ENCODE assay signal across 10 cellular contexts in genomic region chr13:33153421-33154381, GRCh38.
DNase-seq lines count a peak whose midpoint lies in the region; ATAC-seq and TF ChIP-seq lines count a peak whose summit lies in the region.
"Had no signal": no experiment of that assay in that cellular context is flagged by ENCODE, and none has a peak within 500 bp of the region (broad histone marks: within the 10 kb centered on the region; RNA-seq: fewer than 3 reads in every experiment).

No MANE protein-coding gene starts in this region.

- peaks cover 0 to 38% (median 18%) of the 10 kb centered on the region in 9 donors for H3K36me3 ChIP-seq in heart left ventricle

- DNase-seq in EH (ENCODE audit: low read depth) (peak; percentile 64), astrocyte of the cerebellum (ENCODE audit: low read depth) (peak; percentile 8), heart left ventricle (peak; percentile 60 to 74 (median 71)), posterior vena cava (ENCODE audit: low spot score) (peak; percentile 85), omental fat pad (ENCODE audit: low spot score) (no peak)
- DNase-seq: NK-92 treated with Interleukin-12 subunit alpha and Interleukin-12 subunit beta, amount 100 ng/mL, for 24 hours had no signal

- no peak for TF ChIP-seq POLR2A in heart left ventricle (IDR thresholded peaks at IDR 0.05)

- TF ChIP-seq CTCF in astrocyte of the cerebellum (IDR thresholded peaks at IDR 0.05; ENCODE audit: low read depth, low read length, missing control alignments) (no peak), heart left ventricle (IDR thresholded peaks at IDR 0.05) (no peak), omental fat pad (IDR thresholded peaks at IDR 0.05) (no peak)

- H3K27me3 ChIP-seq in heart left ventricle: no peaks in the 10 kb centered on the region

- in situ Hi-C loops in astrocyte of the cerebellum (cut with HindIII; ENCODE audit: low sequenced_read_pairs): no loop called here

- 69 to 76% (median 71%) methylated on average over 17 of the region's 17 CpGs for WGBS in heart left ventricle, 4 donors

- intact Hi-C loops in heart left ventricle (cut with DNase I) (no loop called here), posterior vena cava (cut with DNase I) (no loop called here)

- peaks cover 0 to 46% (median 13%) of the 10 kb centered on the region in 12 donors for H3K4me1 ChIP-seq in heart left ventricle

- H3K4me3 ChIP-seq in astrocyte of the cerebellum (ENCODE audit: low read depth, low read length): no peak overlapping the region
- H3K4me3 ChIP-seq in heart left ventricle: no peak overlapping the region

- H3K9me3 ChIP-seq in heart left ventricle: no peaks in the 10 kb centered on the region

- ATAC-seq in heart left ventricle: peak; percentile 48 to 90 (median 85)
- no peak for ATAC-seq in HG03135 (IDR thresholded peaks at IDR 0.05; ENCODE audit: unreplicated experiment)
- ATAC-seq in HG02571 (IDR thresholded peaks at IDR 0.05; ENCODE audit: unreplicated experiment): no peak
- ATAC-seq in GM19035 (IDR thresholded peaks at IDR 0.05; ENCODE audit: unreplicated experiment): no peak
- ATAC-seq in omental fat pad (ENCODE audit: low FRiP score): no peak

- H3K27ac ChIP-seq in heart left ventricle: peak overlapping the region; percentile 24 to 76 (median 53)
- H3K27ac ChIP-seq: epithelial cell of prostate had no signal

Comparison
In these comparisons a context has a peak if more than half of its experiments do, and no peak if none do; other contexts are left out.
1. ATAC-seq: peak in heart left ventricle (4 of 4); none in HG03135 (single experiment), HG02571 (single experiment), GM19035 (single experiment) and omental fat pad (single experiment).